Comparison of ENCODE assay signal across 17 cellular contexts in the genomic region with DNA sequence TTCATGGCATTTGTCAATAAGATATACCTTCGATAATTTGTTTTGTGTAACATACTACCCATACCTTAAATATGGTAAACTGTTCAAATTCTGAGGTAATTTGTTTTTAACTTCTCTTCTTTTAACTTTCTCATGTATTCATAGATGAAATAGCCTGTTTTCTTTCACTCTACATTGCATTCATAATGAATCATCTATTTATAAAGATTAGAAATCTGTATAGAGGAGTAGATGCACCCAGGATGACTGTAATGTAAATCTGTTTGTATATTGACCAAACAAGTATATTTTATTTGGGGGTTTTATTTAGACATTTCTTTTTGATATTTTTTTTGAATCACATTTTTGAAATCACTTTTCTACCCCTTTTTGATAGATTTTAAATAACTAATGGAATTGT.
DNase-seq lines count a peak whose midpoint lies in the region; ATAC-seq and TF ChIP-seq lines count a peak whose summit lies in the region.
"Had no signal": no experiment of that assay in that cellular context is flagged by ENCODE, and none has a peak within 500 bp of the region (broad histone marks: within the 10 kb centered on the region; RNA-seq: fewer than 3 reads in every experiment).

No MANE protein-coding gene starts in this region.

- H3K9me3 ChIP-seq in PC-3 (ENCODE audit: low read length) (no peaks in the 10 kb centered on the region), transverse colon (no peaks in the 10 kb centered on the region)
- H3K9me3 ChIP-seq: A549, Caco-2 had no signal

- H3K36me3 ChIP-seq in PC-3 (ENCODE audit: low read depth, low read length), result no peaks in the 10 kb centered on the region; the same call in 1 of the 2 replicates
- H3K36me3 ChIP-seq in transverse colon, result peaks cover 0 to 15% (median 0%) of the 10 kb centered on the region in 4 donors

- DNase-seq in DMS53 (lab: John Stamatoyannopoulos, UW) (peak; percentile 9), DMS53 treated with DMSO at 0.1 percent for 48 hours (lab: John Stamatoyannopoulos, UW; ENCODE audit: unreplicated experiment) (no peak), PC-3 (peak; percentile 25), epithelial cell of prostate (ENCODE audit: low read depth, low spot score) (no peak), transverse colon (no peak), SK-N-DZ (ENCODE audit: low spot score) (no peak)
- DNase-seq in stimulated activated naive CD8-positive, alpha-beta T cell treated with anti-CD3 and anti-CD28 coated beads, Interleukin-15, amount 100 ng/mL, for 72 hours, result no peak
- DNase-seq: AML-193; Caco-2; CD4-positive, alpha-beta T cell; DMS79 treated with DMSO at 0.1 percent for 48 hours; H9 had no signal

- H4K20me1 ChIP-seq in PC-3 (ENCODE audit: low read length), result no peaks in the 10 kb centered on the region

- no peaks in the 10 kb centered on the region for H3K9me3 Mint-ChIP-seq in stimulated activated naive CD8-positive, alpha-beta T cell treated with anti-CD3 and anti-CD28 coated beads, Interleukin-15, amount 100 ng/mL, for 72 hours
- H3K9me3 Mint-ChIP-seq: CD4-positive, alpha-beta T cell; H9 had no signal

- no peak overlapping the region; the same call in 1 of the 2 replicates for H3K4me2 ChIP-seq in PC-3 (ENCODE audit: low read length)
- H3K4me2 ChIP-seq: A549 had no signal

- H3K9me2 ChIP-seq in PC-3 (replicated peaks; ENCODE audit: low read length), result no peaks in the 10 kb centered on the region

- peaks cover 10% of the 10 kb centered on the region for H3K4me1 ChIP-seq in PC-3 (ENCODE audit: insufficient read depth, low read length)
- peaks cover 2 to 51% (median 18%) of the 10 kb centered on the region in 4 donors for H3K4me1 ChIP-seq in transverse colon

- 54 to 67% methylated on average over 1 of the region's 1 CpG for WGBS in transverse colon (ENCODE audit: low coverage in 1 of 2), 2 donors

- H3K27ac Mint-ChIP-seq in stimulated activated naive CD8-positive, alpha-beta T cell treated with anti-CD3 and anti-CD28 coated beads, Interleukin-15, amount 100 ng/mL, for 72 hours, result no peak overlapping the region
- H3K27ac Mint-ChIP-seq: CD4-positive, alpha-beta T cell; H9 had no signal

- no peaks in the 10 kb centered on the region for H3K79me2 ChIP-seq in PC-3 (ENCODE audit: low read length)

- no peak overlapping the region for H3K4me3 Mint-ChIP-seq in stimulated activated naive CD8-positive, alpha-beta T cell treated with anti-CD3 and anti-CD28 coated beads, Interleukin-15, amount 100 ng/mL, for 72 hours
- H3K4me3 Mint-ChIP-seq: CD4-positive, alpha-beta T cell; H9 had no signal

- no peak for TF ChIP-seq EP300 in transverse colon (IDR thresholded peaks at IDR 0.05; ENCODE audit: low read depth)

- in situ Hi-C loops in transverse colon (cut with MboI; ENCODE audit: low pct_ligation_motif_present in 1 of 4, low pct_unique_long_range_greater_than_20kb in 1 of 4, low sequenced_read_pairs in 3 of 4), result no loop called here

- H3K4me1 Mint-ChIP-seq in stimulated activated naive CD8-positive, alpha-beta T cell treated with anti-CD3 and anti-CD28 coated beads, Interleukin-15, amount 100 ng/mL, for 72 hours, result peaks cover 21% of the 10 kb centered on the region

- ATAC-seq in PC-3 (peak; percentile 63), HG03432 (IDR thresholded peaks at IDR 0.05; ENCODE audit: unreplicated experiment) (no peak)
- ATAC-seq in stimulated activated naive CD8-positive, alpha-beta T cell treated with anti-CD3 and anti-CD28 coated beads, Interleukin-15, amount 100 ng/mL, for 72 hours, result no peak
- ATAC-seq: A549, GM12878 had no signal

- H3K27me3 ChIP-seq in PC-3 (ENCODE audit: low read length), result no peaks in the 10 kb centered on the region
- no peaks in the 10 kb centered on the region for H3K27me3 ChIP-seq in transverse colon

- TF ChIP-seq CTCF in PC-3 (conservative IDR thresholded peaks at IDR 0.05; ENCODE audit: low read depth, low read length) (no peak), transverse colon (IDR thresholded peaks at IDR 0.05) (no peak)

- BruUV-seq in PC-3 (replicated peaks; lab: Mats Ljungman, UMichigan), result no TSS peak

- POLR2A ChIA-PET in PC-3 (lab: Charles Lee; ENCODE audit: unreplicated experiment), result no interaction called here

- H3K27me3 Mint-ChIP-seq in stimulated activated naive CD8-positive, alpha-beta T cell treated with anti-CD3 and anti-CD28 coated beads, Interleukin-15, amount 100 ng/mL, for 72 hours, result no peaks in the 10 kb centered on the region
- H3K27me3 Mint-ChIP-seq: CD4-positive, alpha-beta T cell had no signal

- no peak for TF ChIP-seq POLR2A in transverse colon (IDR thresholded peaks at IDR 0.05)

- H3K9ac ChIP-seq in PC-3 (ENCODE audit: low read length), result no peak overlapping the region

- no peaks in the 10 kb centered on the region for H3F3A ChIP-seq in PC-3 (ENCODE audit: low read length, unreplicated experiment)

- CTCF ChIA-PET in PC-3 (lab: Charles Lee), result no interaction called here

- H3K27ac ChIP-seq in PC-3 (ENCODE audit: low read length) (no peak overlapping the region), epithelial cell of prostate (peak overlapping the region; percentile 63), transverse colon (peak overlapping the region in 3 of 4 donors; percentile 51 to 78 (median 68))
- H3K27ac ChIP-seq: 22Rv1, A549, C4-2B had no signal

- H2AFZ ChIP-seq in PC-3 (ENCODE audit: low read length), result no peak overlapping the region

- H3K4me3 ChIP-seq in PC-3 (ENCODE audit: low read length), result no peak overlapping the region
- H3K4me3 ChIP-seq in transverse colon, result no peak overlapping the region
- H3K4me3 ChIP-seq: A549, GM12878 had no signal

- intact Hi-C loops in PC-3 (cut with micrococcal nuclease), result loop anchor here (5.0 kb wide), 1 partner anchor 35 kb away; no protein-coding TSS in a partner anchor
- intact Hi-C loops in transverse colon (cut with DNase I; ENCODE audit: low total_unique reads), result no loop called here

Comparison
In these comparisons a context has a peak if more than half of its experiments do, and no peak if none do; other contexts are left out.
1. DNase-seq: peak in DMS53 (single experiment) and PC-3 (single experiment); none in DMS53 treated with DMSO at 0.1 percent for 48 hours (single experiment), epithelial cell of prostate (single experiment), transverse colon (single experiment), SK-N-DZ (single experiment) and stimulated activated naive CD8-positive, alpha-beta T cell treated with anti-CD3 and anti-CD28 coated beads, Interleukin-15, amount 100 ng/mL, for 72 hours (0 of 2).